In the genomic region with DNA sequence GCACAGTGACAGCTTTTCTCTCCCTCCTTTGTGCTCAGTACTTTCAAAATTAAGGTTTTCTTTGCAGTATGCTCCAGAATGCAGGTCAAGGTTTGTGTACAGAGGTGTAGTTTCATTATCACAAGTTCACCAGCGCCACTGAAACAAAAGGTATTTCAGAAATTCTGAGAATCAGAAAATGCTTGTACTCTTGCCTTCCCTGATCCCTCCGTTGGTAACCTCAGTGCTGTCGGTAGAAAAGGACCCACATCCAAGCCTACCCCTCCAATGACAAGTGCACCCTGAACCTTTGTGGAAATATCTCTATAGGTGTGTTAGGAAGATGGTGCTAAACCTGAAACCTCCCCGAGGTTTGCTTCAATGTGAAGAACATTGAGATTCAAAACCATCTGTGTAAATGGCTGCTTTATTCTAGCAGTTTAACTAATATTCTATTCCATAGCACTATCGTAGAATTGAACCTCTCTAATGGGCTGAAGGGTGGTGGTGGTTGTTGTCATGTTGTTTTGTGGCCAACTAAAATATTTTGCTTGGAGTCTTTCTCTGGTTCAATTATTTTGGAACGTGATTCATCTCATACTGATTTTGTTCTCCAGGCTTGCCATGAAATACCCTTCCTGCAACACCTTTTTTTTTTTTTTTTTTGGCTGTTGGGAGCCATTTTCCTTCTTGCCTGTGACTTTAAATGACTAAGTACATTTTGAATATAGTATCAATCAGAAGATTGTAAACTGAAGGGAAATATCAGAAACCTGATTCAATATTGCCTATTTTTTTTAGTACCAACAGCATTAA, we compare ENCODE assay signal across 10 cellular contexts. TPM values are rescaled to one million over a fixed set of nuclear protein-coding genes. Genes with fewer than 3 reads are reported as not detected.
DNase-seq lines count a peak whose midpoint lies in the region; ATAC-seq and TF ChIP-seq lines count a peak whose summit lies in the region.
"Had no signal": no experiment of that assay in that cellular context is flagged by ENCODE, and none has a peak within 500 bp of the region (broad histone marks: within the 10 kb centered on the region; RNA-seq: fewer than 3 reads in every experiment).

No MANE protein-coding gene starts in this region.

- H3K23ac ChIP-seq in mesenchymal stem cell (ENCODE audit: low read length in 2 of 2) = no peak overlapping the region

- no peak overlapping the region for H2BK120ac ChIP-seq in mesenchymal stem cell (ENCODE audit: low read depth, low read length)

- H3K9me3 ChIP-seq in mesenchymal stem cell (ENCODE audit: control insufficient read depth, low read length) = no peaks in the 10 kb centered on the region
- H3K9me3 ChIP-seq in left ventricle myocardium inferior (replicated peaks) = no peaks in the 10 kb centered on the region

- H3K27me3 ChIP-seq in mesenchymal stem cell (ENCODE audit: control insufficient read depth in 1 of 2, insufficient read depth in 1 of 2, low read length in 2 of 2) = no peaks in the 10 kb centered on the region
- H3K27me3 ChIP-seq in left ventricle myocardium inferior (ENCODE audit: low read depth) = no peaks in the 10 kb centered on the region

- DNase-seq in Daoy (ENCODE audit: low read depth) (peak; percentile 26), mesenchymal stem cell (no peak), T-helper 9 cell (no peak), lower leg skin (ENCODE audit: low spot score in 2 of 2) (no peak), left ventricle myocardium inferior (no peak), H4 (ENCODE audit: low spot score) (no peak)
- DNase-seq: Kasumi-1, kidney had no signal

- no peak overlapping the region for H3K4ac ChIP-seq in mesenchymal stem cell (ENCODE audit: low read depth in 1 of 2, low read length in 2 of 2)

- H4K91ac ChIP-seq in mesenchymal stem cell (ENCODE audit: low read length) = no peak overlapping the region

- H2BK15ac ChIP-seq in mesenchymal stem cell (ENCODE audit: low read depth, poor library complexity, severe bottlenecking) = no peak overlapping the region

- intact Hi-C loops in lower leg skin (cut with DNase I; ENCODE audit: low total_unique reads) (no loop called here), left ventricle myocardium inferior (cut with micrococcal nuclease) (no loop called here)

- peak; percentile 81 for ATAC-seq in HG02610 (IDR thresholded peaks at IDR 0.05; ENCODE audit: unreplicated experiment)

- no peak overlapping the region for H2BK12ac ChIP-seq in mesenchymal stem cell (ENCODE audit: low read length in 2 of 2)

- peaks cover 11% of the 10 kb centered on the region for H3K79me1 ChIP-seq in mesenchymal stem cell (replicated peaks; ENCODE audit: low read length, poor library complexity, severe bottlenecking)

- H3K36me3 ChIP-seq in mesenchymal stem cell (ENCODE audit: control insufficient read depth in 1 of 2, insufficient read depth in 2 of 2, low read depth in 1 of 2, low read length in 2 of 2) (peaks cover 4 to 44% of the 10 kb centered on the region in 2 experiments), left ventricle myocardium inferior (peaks cover 28% of the 10 kb centered on the region)

- no peak overlapping the region for H3K18ac ChIP-seq in mesenchymal stem cell (ENCODE audit: low read depth in 1 of 2, low read length in 2 of 2)

- no peak overlapping the region for H4K8ac ChIP-seq in mesenchymal stem cell (ENCODE audit: low read length)

- no peak overlapping the region for H3K14ac ChIP-seq in mesenchymal stem cell (ENCODE audit: low read length in 2 of 2)

- TF ChIP-seq CTCF in lower leg skin (IDR thresholded peaks at IDR 0.05) (no peak), left ventricle myocardium inferior (IDR thresholded peaks at IDR 0.05; ENCODE audit: borderline replicate concordance) (no peak)

- H2BK5ac ChIP-seq in mesenchymal stem cell (ENCODE audit: low read depth, low read length, poor library complexity, severe bottlenecking) = no peak overlapping the region

- H3K4me1 ChIP-seq in mesenchymal stem cell (ENCODE audit: control insufficient read depth, insufficient read depth, low read depth, low read length) (peaks cover 8% of the 10 kb centered on the region), left ventricle myocardium inferior (peaks cover 32% of the 10 kb centered on the region)

- H3K9ac ChIP-seq in mesenchymal stem cell (ENCODE audit: low read length) = peak overlapping the region; percentile 91

- no peak overlapping the region for H2AFZ ChIP-seq in mesenchymal stem cell (ENCODE audit: low read depth, low read length)

- no peak overlapping the region for H3K4me2 ChIP-seq in mesenchymal stem cell (ENCODE audit: low read length, poor library complexity, severe bottlenecking)

- 100% methylated on average over 3 of the region's 6 CpGs for whole genome bisulfite sequencing in mesenchymal stem cell
- 43 to 48% methylated on average over 6 of the region's 6 CpGs for whole genome bisulfite sequencing in lower leg skin, 2 donors

- H3K27ac ChIP-seq in angular gyrus (ENCODE audit: low read depth, low read length) (peak overlapping the region; percentile 81), mesenchymal stem cell (ENCODE audit: low read length, poor library complexity, severe bottlenecking) (no peak overlapping the region), left ventricle myocardium inferior (replicated peaks) (no peak overlapping the region)

- no peak for TF ChIP-seq POLR2A in lower leg skin (IDR thresholded peaks at IDR 0.05)

- H2AK5ac ChIP-seq in mesenchymal stem cell (ENCODE audit: low read length, severe bottlenecking) = no peak overlapping the region

- H3K4me3 ChIP-seq in mesenchymal stem cell (ENCODE audit: insufficient read depth in 1 of 2, low read depth in 1 of 2, low read length in 2 of 2) (peak overlapping the region in 1 of 2 experiments; percentile 75), lower leg skin (ENCODE audit: low read depth, poor library complexity, severe bottlenecking) (no peak overlapping the region), left ventricle myocardium inferior (no peak overlapping the region)

RNA-seq across cellular contexts. Expression of gene ZBTB38, which starts 20.7 kb away (rescaled TPM):
- total RNA-seq in Daoy (2014; rRNA removed; shearing (Covaris generic)) = 45.6 and 55.6 TPM in 2 replicates
- 42.0 TPM for polyA plus RNA-seq in mesenchymal stem cell (2013, experiment 1 of 2)
- polyA plus RNA-seq in mesenchymal stem cell (2013, experiment 2 of 2) = 39.5 TPM
- total RNA-seq in lower leg skin = 100 to 1,000 TPM in 1 of 4 donors, 10 to 100 TPM in 3; 46.8 to 104 (median 72.6) TPM
- 116 TPM for total RNA-seq in left ventricle myocardium inferior
- total RNA-seq in H4 (2014; rRNA removed; shearing (Covaris generic)) = 33.3 and 49.0 TPM in 2 replicates
